ENCODE assay signal across 2 cellular contexts in the genomic region with DNA sequence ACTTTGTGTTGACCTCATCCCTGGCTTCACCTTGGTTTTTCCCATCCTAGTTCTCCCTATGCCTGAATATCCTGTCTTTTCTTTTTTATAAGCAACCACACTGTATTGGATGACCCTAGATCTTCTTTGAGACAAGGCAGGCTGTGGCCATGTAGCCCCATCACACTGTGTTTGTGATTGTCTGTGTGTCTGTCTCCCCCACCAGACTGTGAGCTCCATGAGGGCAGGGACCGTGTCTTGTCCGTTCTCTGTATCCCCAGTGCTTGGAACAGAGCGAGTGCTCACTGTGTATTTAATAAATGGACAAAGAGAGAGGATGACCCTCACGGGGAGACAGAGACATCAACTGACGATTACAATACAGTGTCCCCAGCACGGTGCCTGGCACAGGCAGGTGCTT.
TF ChIP-seq lines count a peak whose summit lies in the region.

No MANE protein-coding gene starts in this region.

TF ChIP-seq in HCT116, 20 proteins besides CTCF, POLR2A, EP300 and RAD21:
- TF ChIP-seq, protein P1, sequence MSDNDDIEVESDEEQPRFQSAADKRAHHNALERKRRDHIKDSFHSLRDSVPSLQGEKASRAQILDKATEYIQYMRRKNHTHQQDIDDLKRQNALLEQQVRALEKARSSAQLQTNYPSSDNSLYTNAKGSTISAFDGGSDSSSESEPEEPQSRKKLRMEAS (IDR thresholded peaks at IDR 0.05): no peak

TF ChIP-seq in GM12878, 131 proteins besides CTCF, POLR2A, EP300 and RAD21:
- TF ChIP-seq SIX5 (IDR thresholded peaks at IDR 0.05; ENCODE audit: low read depth, low read length, severe bottlenecking): no peak
- TF ChIP-seq WRNIP1 (IDR thresholded peaks at IDR 0.05; ENCODE audit: borderline replicate concordance, low read depth, low read length): no peak
- TF ChIP-seq CREB1 (IDR thresholded peaks at IDR 0.05; ENCODE audit: low read depth): no peak
- TF ChIP-seq PML (IDR thresholded peaks at IDR 0.05; ENCODE audit: low read length): 0 out of 2 replicates have a peak, but pooled peaks have one; percentile 25
